In the genomic region with DNA sequence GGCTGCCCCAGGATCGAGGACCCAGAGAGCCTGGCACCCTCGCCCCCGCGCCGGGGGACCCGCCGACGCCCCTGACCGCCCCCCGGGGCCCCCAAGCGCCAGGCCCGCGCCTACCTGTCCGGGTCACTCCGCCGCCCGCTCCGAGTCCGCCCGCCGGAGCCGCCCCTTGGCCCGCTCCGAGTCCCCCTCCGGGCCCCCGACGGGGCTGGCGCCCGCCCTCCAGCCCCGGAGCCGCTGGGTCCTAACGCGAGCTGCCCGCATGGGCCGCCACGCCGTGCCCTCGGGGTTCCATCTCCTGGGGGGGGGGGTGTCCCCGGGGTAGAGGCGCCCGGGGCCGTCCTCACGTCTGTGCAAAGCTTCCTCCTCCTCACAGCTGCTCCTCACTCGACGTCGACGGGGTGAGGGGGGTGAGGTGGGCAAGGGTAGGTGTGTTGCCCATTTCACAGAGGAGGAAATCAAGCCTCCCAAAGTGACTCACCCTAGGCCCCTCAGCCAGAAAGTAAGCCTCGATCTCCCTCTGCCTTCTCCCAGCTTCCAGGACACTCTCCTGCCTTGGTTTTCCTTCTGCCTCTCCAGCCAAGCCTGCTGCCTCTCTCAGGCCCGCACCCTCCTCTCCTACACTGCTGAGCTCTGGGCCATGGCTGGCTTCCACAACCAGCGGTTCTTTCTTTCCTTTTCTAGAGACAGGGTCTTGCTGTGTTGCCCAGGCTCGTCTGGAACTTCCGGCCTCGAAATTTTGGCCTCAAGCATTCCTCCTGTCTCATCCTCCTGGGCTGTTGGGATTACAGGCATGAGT, we compare ENCODE assay signal across 8 cellular contexts. TPM values are rescaled to one million over a fixed set of nuclear protein-coding genes. Genes with fewer than 3 reads are reported as not detected.
DNase-seq lines count a peak whose midpoint lies in the region; ATAC-seq and TF ChIP-seq lines count a peak whose summit lies in the region.

A gene with protein sequence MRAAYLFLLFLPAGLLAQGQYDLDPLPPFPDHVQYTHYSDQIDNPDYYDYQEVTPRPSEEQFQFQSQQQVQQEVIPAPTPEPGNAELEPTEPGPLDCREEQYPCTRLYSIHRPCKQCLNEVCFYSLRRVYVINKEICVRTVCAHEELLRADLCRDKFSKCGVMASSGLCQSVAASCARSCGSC (minus strand): TSS at position 148 of the 796 bp plus-strand sequence. CDS start 2,347 bp downstream, outside the sequence.

- H4K20me1 ChIP-seq in IMR-90 (ENCODE audit: insufficient read depth, low read length) (peaks cover 3% of the 10 kb centered on the region; the same call in 1 of the 2 replicates), Karpas-422 (ENCODE audit: insufficient read depth, low read depth, low read length) (no peaks in the 10 kb centered on the region), PC-9 (ENCODE audit: insufficient read depth) (no peaks in the 10 kb centered on the region)

- H3K36me3 Mint-ChIP-seq in naive thymus-derived CD8-positive, alpha-beta T cell = peaks cover 0 to 12% (median 4%) of the 10 kb centered on the region in 3 donors

- H3K4me2 ChIP-seq in IMR-90 (ENCODE audit: low read depth, low read length) (peak within 1 kb of the TSS; percentile 36; the same call in 1 of the 2 replicates), Karpas-422 (ENCODE audit: low read depth, low read length, poor library complexity, severe bottlenecking) (no peak within 1 kb of the TSS), PC-9 (no peak within 1 kb of the TSS)

- 37% methylated on average over 11 of the region's 53 CpGs; no CpG with 5 or more reads in 1 of the 2 experiments for WGBS in IMR-90 (ENCODE audit: extremely low coverage in 2 of 2, insufficient read length in 1 of 2), 2 experiments

- no peak within 1 kb of the TSS for H2BK5ac ChIP-seq in IMR-90 (ENCODE audit: low read depth, low read length, poor library complexity, severe bottlenecking)

- peaks cover 15 to 32% (median 21%) of the 10 kb centered on the region in 5 donors for H3K27me3 Mint-ChIP-seq in naive thymus-derived CD8-positive, alpha-beta T cell

- H3K9me1 ChIP-seq in IMR-90 (ENCODE audit: insufficient read depth, low read length) = no peaks in the 10 kb centered on the region

- intact Hi-C loops in IMR-90 (cut with micrococcal nuclease) (no loop called here), PC-9 (cut with micrococcal nuclease; ENCODE audit: unreplicated experiment) (no loop called here)

- DNase-seq in AG10803 (ENCODE audit: low read depth) = peak; percentile 72
- no peak for DNase-seq in IMR-90
- DNase-seq in ecto neural progenitor cell (ENCODE audit: low spot score) = peak; percentile 75
- no peak for DNase-seq in naive thymus-derived CD8-positive, alpha-beta T cell
- no peak for DNase-seq in NCI-H2029 treated with DMSO at 0.1 percent for 48 hours (lab: John Stamatoyannopoulos, UW)
- DNase-seq in activated effector memory CD4-positive, alpha-beta T cell treated with Interleukin-2 at 50 U/mL for 16 hours = no peak
- no peak for DNase-seq in Karpas-422
- DNase-seq in PC-9 = no peak

- H3K14ac ChIP-seq in IMR-90 (replicated peaks; ENCODE audit: low read depth, low read length) = peak within 1 kb of the TSS; percentile 23

- peak within 1 kb of the TSS; percentile 64 to 93 (median 79) for H3K4me3 Mint-ChIP-seq in naive thymus-derived CD8-positive, alpha-beta T cell

- peak within 1 kb of the TSS; percentile 15; the same call in 1 of the 3 replicates for H2BK15ac ChIP-seq in IMR-90 (ENCODE audit: low read depth, low read length)

- 0 out of 2 replicates have a peak, but pooled peaks have one; percentile 19 for ATAC-seq in IMR-90 (ENCODE audit: low read depth)
- ATAC-seq in naive thymus-derived CD8-positive, alpha-beta T cell = peak; percentile 39 to 44

- CTCF ChIA-PET in IMR-90 (lab: Yijun Ruan, JAX) (interaction anchor here (1.3 kb wide), 1 partner anchor 65 kb away, joined by 4 read pairs; no protein-coding TSS in a partner anchor), PC-9 (lab: Charles Lee) (interaction anchor here (0.6 kb wide), 1 partner anchor 65 kb away, joined by 4 read pairs; no protein-coding TSS in a partner anchor)

- H3K9me3 ChIP-seq in IMR-90 (ENCODE audit: control insufficient read depth, insufficient read depth, low read length) = no peaks in the 10 kb centered on the region
- H3K9me3 ChIP-seq in Karpas-422 (ENCODE audit: low read length) = no peaks in the 10 kb centered on the region
- no peaks in the 10 kb centered on the region for H3K9me3 ChIP-seq in PC-9 (ENCODE audit: insufficient read depth, low read depth)

- POLR2A ChIA-PET in IMR-90 (lab: Charles Lee; ENCODE audit: unreplicated experiment) = no interaction called here
- POLR2A ChIA-PET in naive thymus-derived CD8-positive, alpha-beta T cell (lab: Charles Lee) = interaction anchor here (0.6 kb wide), 1 partner anchor 24 kb away, joined by 3 read pairs; no protein-coding TSS in a partner anchor
- POLR2A ChIA-PET in PC-9 (lab: Charles Lee; ENCODE audit: unreplicated experiment) = no interaction called here

- in situ Hi-C loops in IMR-90 (cut with MboI; ENCODE audit: low sequenced_read_pairs) = no loop called here

- BruUV-seq in IMR-90 (replicated peaks; lab: Mats Ljungman, UMichigan) (no TSS peak), PC-9 (replicated peaks; lab: Mats Ljungman, UMichigan) (no TSS peak)

- no peaks in the 10 kb centered on the region for H3K79me2 ChIP-seq in Karpas-422 (ENCODE audit: low read length)
- H3K79me2 ChIP-seq in PC-9 (ENCODE audit: low read depth) = no peaks in the 10 kb centered on the region

- TF ChIP-seq CTCF in AG10803 (conservative IDR thresholded peaks at IDR 0.05; ENCODE audit: low read length) (no peak), IMR-90 (conservative IDR thresholded peaks at IDR 0.05; ENCODE audit: low read depth, low read length) (no peak), PC-9 (conservative IDR thresholded peaks at IDR 0.05) (no peak)

- peak within 1 kb of the TSS; percentile 56; the same call in 1 of the 2 replicates for H2AK5ac ChIP-seq in IMR-90 (ENCODE audit: low read depth, low read length)

- H2BK20ac ChIP-seq in IMR-90 (ENCODE audit: low read depth, low read length) = peak within 1 kb of the TSS; percentile 50

- no peak within 1 kb of the TSS for H3K18ac ChIP-seq in IMR-90 (ENCODE audit: low read depth, low read length)

- peak within 1 kb of the TSS; percentile 56 for H3K4ac ChIP-seq in IMR-90 (ENCODE audit: low read depth, low read length)

- H3K9me2 ChIP-seq in Karpas-422 (replicated peaks; ENCODE audit: insufficient read depth, low read length) (no peaks in the 10 kb centered on the region), PC-9 (ENCODE audit: insufficient read depth) (no peaks in the 10 kb centered on the region)

- H3K4me1 ChIP-seq in IMR-90 (ENCODE audit: control insufficient read depth, insufficient read depth, low read length) (peaks cover 9% of the 10 kb centered on the region; the same call in 1 of the 2 replicates), Karpas-422 (ENCODE audit: low read length) (no peaks in the 10 kb centered on the region), PC-9 (replicated peaks; ENCODE audit: insufficient read depth) (peaks cover 11% of the 10 kb centered on the region)

- H2AK9ac ChIP-seq in IMR-90 (replicated peaks; ENCODE audit: low read depth, low read length, poor library complexity) = peak within 1 kb of the TSS; percentile 49

- H3K27ac Mint-ChIP-seq in naive thymus-derived CD8-positive, alpha-beta T cell = peak within 1 kb of the TSS in 4 of 10 donors; percentile 28 to 87 (median 58)

- no peaks in the 10 kb centered on the region for H3K27me3 ChIP-seq in IMR-90 (ENCODE audit: control insufficient read depth, insufficient read depth, low read length)
- no peaks in the 10 kb centered on the region for H3K27me3 ChIP-seq in Karpas-422 (ENCODE audit: low read length)
- H3K27me3 ChIP-seq in PC-9 (ENCODE audit: insufficient read depth, low read depth) = no peaks in the 10 kb centered on the region

- H3K36me3 ChIP-seq in IMR-90 (ENCODE audit: control insufficient read depth, insufficient read depth, low read length) = no peaks in the 10 kb centered on the region
- no peaks in the 10 kb centered on the region for H3K36me3 ChIP-seq in Karpas-422 (ENCODE audit: insufficient read depth, low read length)
- no peaks in the 10 kb centered on the region for H3K36me3 ChIP-seq in PC-9 (ENCODE audit: low read depth)

- no peak within 1 kb of the TSS for H4K5ac ChIP-seq in IMR-90 (ENCODE audit: low read depth, low read length)

- dilution Hi-C loops in IMR-90 (cut with HindIII; ENCODE audit: low sequenced_read_pairs, unreplicated experiment) = no loop called here

- H3K56ac ChIP-seq in IMR-90 (ENCODE audit: extremely low read depth, insufficient read depth, low read length) = no peak within 1 kb of the TSS

- H4K8ac ChIP-seq in IMR-90 (ENCODE audit: low read depth in 2 of 2, low read length in 2 of 2) = 0 out of 4 replicates have a peak within 1 kb of the TSS, but pooled peaks of 1 of the 2 experiments have one; percentile 20

- H3K9ac ChIP-seq in IMR-90 (ENCODE audit: low read depth, low read length) = no peak within 1 kb of the TSS
- H3K9ac ChIP-seq in Karpas-422 (ENCODE audit: low read length) = no peak within 1 kb of the TSS

- H3K4me1 Mint-ChIP-seq in naive thymus-derived CD8-positive, alpha-beta T cell = peaks cover 10 to 13% (median 11%) of the 10 kb centered on the region in 4 donors

- H4K91ac ChIP-seq in IMR-90 (ENCODE audit: insufficient read depth, low read depth, low read length) = no peak within 1 kb of the TSS

- H3K9me3 Mint-ChIP-seq in naive thymus-derived CD8-positive, alpha-beta T cell = no peaks in the 10 kb centered on the region

- peak within 1 kb of the TSS; percentile 72 for H2AFZ ChIP-seq in IMR-90 (replicated peaks; ENCODE audit: low read length, poor library complexity)
- no peak within 1 kb of the TSS for H2AFZ ChIP-seq in Karpas-422 (ENCODE audit: low read length)
- H2AFZ ChIP-seq in PC-9 = no peak within 1 kb of the TSS

- peak within 1 kb of the TSS; percentile 7 for H2BK120ac ChIP-seq in IMR-90 (ENCODE audit: low read depth, low read length)

- peak within 1 kb of the TSS; percentile 6; the same call in 1 of the 2 replicates for H3K23ac ChIP-seq in IMR-90 (ENCODE audit: low read depth, low read length)

- H3K4me3 ChIP-seq in AG10803 (ENCODE audit: low read length) = peak within 1 kb of the TSS; percentile 91
- H3K4me3 ChIP-seq in IMR-90 (ENCODE audit: insufficient read depth, low read depth, low read length) = peak within 1 kb of the TSS; percentile 45
- H3K4me3 ChIP-seq in Karpas-422 (ENCODE audit: low read length) = no peak within 1 kb of the TSS
- H3K4me3 ChIP-seq in PC-9 = no peak within 1 kb of the TSS

- no peak for TF ChIP-seq RAD21 in IMR-90 (IDR thresholded peaks at IDR 0.05; ENCODE audit: low read length)

- H3K79me1 ChIP-seq in IMR-90 (ENCODE audit: low read depth in 1 of 2, low read length in 2 of 2) = no peaks in the 10 kb centered on the region; a peak in 1 of 4 replicates

- H3K27ac ChIP-seq in IMR-90 (ENCODE audit: insufficient read depth, low read length) (no peak within 1 kb of the TSS), Karpas-422 (ENCODE audit: low read length) (no peak within 1 kb of the TSS), PC-9 (no peak within 1 kb of the TSS)

- H3F3A ChIP-seq in PC-9 (ENCODE audit: insufficient read depth, low read depth) = peaks cover 10% of the 10 kb centered on the region; the same call in 1 of the 2 replicates

- TF ChIP-seq POLR2A in IMR-90 (IDR thresholded peaks at IDR 0.05; ENCODE audit: low read depth, low read length) = no peak

RNA-seq across cellular contexts. Expression of the gene that starts here (rescaled TPM):
- total RNA-seq in IMR-90 (2012; rRNA removed) (2.5 and 3.9 TPM in 2 replicates), PC-9 (2021) (6.3 and 12.5 TPM in 2 replicates)
- polyA plus RNA-seq in IMR-90 (2012; rRNA removed) = 13.9 and 14.6 TPM in 2 replicates
- 14.5 and 21.7 TPM in 2 replicates for polyA plus RNA-seq in IMR-90 (2012; cell fraction: cytosol; rRNA removed)
- polyA plus RNA-seq in IMR-90 (2012; cell fraction: nucleus; rRNA removed; ENCODE audit: low replicate concordance) = 17.6 and 36.8 TPM in 2 replicates
- total RNA-seq in naive thymus-derived CD8-positive, alpha-beta T cell = not detected
- polyA plus RNA-seq in naive thymus-derived CD8-positive, alpha-beta T cell = under 1 TPM in 1 of 3 donors, not detected in 2; 0.41 TPM
- not detected in 2 replicates for total RNA-seq in Karpas-422 (2014; rRNA removed; shearing (Covaris generic); ENCODE audit: low replicate concordance)

Comparison
In these comparisons a context has a peak if more than half of its experiments do, and no peak if none do; other contexts are left out.
1. RNA of the gene that starts here (polyA plus RNA-seq): 13.9 to 36.8 TPM in IMR-90; 0.41 TPM in naive thymus-derived CD8-positive, alpha-beta T cell; every median in the first group is over 10 times any median in the second.
2. Peak in ATAC-seq in naive thymus-derived CD8-positive, alpha-beta T cell; RNA of the gene not detected or under 1 TPM.
3. DNase-seq: peak in AG10803 (single experiment) and ecto neural progenitor cell (single experiment); none in IMR-90 (single experiment), naive thymus-derived CD8-positive, alpha-beta T cell (0 of 10), NCI-H2029 treated with DMSO at 0.1 percent for 48 hours (single experiment), activated effector memory CD4-positive, alpha-beta T cell treated with Interleukin-2 at 50 U/mL for 16 hours (single experiment), Karpas-422 (single experiment) and PC-9 (0 of 2).
4. H3K4me3 ChIP-seq: peak in AG10803 (single experiment) and IMR-90 (single experiment); none in Karpas-422 (single experiment) and PC-9 (single experiment).